Comparison of ENCODE assay signal across 8 cellular contexts in the genomic region with DNA sequence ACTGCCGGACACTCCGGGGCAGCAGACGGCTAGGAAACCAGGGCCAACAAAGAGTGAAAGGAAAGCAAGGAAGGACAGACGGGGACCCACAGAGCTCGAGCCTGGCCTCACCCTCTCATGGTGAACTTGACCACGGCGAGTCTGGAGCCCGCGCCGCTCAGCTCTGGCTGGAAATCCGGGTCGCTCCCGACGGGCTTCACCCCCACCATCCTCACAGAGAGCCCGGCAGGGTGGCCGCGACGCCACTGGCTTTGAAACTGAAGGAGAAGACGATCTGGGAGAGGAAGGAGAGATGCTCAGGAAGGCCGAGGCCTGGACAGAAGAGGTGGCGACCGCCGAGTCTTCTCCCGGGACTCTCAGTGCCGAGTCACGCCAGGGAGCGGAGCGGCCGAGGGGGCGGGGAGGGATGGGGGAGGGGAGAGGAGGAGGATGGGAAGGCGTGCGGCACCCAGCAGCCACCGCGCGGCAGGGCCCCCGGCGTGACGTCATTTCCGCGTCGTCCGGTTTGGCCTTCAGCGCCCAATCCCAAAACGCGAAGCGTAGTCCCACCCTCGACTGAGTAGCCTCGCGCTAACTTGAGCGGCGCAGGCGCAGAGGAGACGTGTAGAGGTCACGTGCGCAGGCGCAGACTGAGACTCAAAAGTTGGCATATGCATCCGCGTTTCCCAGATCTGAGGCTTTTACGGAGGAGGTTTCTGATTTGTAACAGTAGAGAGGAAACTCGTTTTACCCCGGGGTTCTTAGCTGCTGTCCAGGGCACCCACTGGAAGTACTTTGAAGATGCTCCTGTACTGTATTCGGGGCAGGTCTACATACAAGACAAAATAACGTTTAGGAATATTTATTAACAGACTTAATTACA. TPM values are rescaled to one million over a fixed set of nuclear protein-coding genes. Genes with fewer than 3 reads are reported as not detected.
DNase-seq lines count a peak whose midpoint lies in the region; ATAC-seq and TF ChIP-seq lines count a peak whose summit lies in the region.

TXNL1 (minus strand) TSS at position 361 of the 862 bp plus-strand sequence; CDS start at position 209, 152 bp downstream.

- peak within 1 kb of the TSS; percentile 89 to 99 (median 98) for H3K27ac Mint-ChIP-seq in CD4-positive, alpha-beta memory T cell

- no peak for TF ChIP-seq CTCF in lower lobe of right lung (IDR thresholded peaks at IDR 0.05)

- H3K27ac ChIP-seq in CD4-positive, alpha-beta memory T cell (ENCODE audit: low read depth, low read length), result peak within 1 kb of the TSS; percentile 80
- peak within 1 kb of the TSS; percentile 95 for H3K27ac ChIP-seq in lower lobe of right lung

- peak; percentile 92 for ATAC-seq in GM19467 (IDR thresholded peaks at IDR 0.05; ENCODE audit: unreplicated experiment)
- ATAC-seq in lower lobe of right lung, result peak; percentile 99 to 100

- POLR2A ChIA-PET in CD4-positive, alpha-beta memory T cell (lab: Charles Lee; ENCODE audit: partially characterized antibody), result interaction anchor here (1.1 to 3.0 kb wide), 5 partner anchors 8 to 42 kb away, joined by 3 to 47 read pairs (median 6); partner anchors contain the start of gene WDR7

- H3K4me3 Mint-ChIP-seq in CD4-positive, alpha-beta memory T cell, result peak within 1 kb of the TSS; percentile 95 to 100 (median 99)

- H3K4me3 ChIP-seq in CD4-positive, alpha-beta memory T cell (ENCODE audit: low read length in 2 of 2), result peak within 1 kb of the TSS; percentile 64 to 93
- peak within 1 kb of the TSS; percentile 94 for H3K4me3 ChIP-seq in lower lobe of right lung

- H3K36me3 ChIP-seq in CD4-positive, alpha-beta memory T cell (ENCODE audit: insufficient read depth, low read length), result no peaks in the 10 kb centered on the region
- H3K36me3 ChIP-seq in lower lobe of right lung, result no peaks in the 10 kb centered on the region

- H3K36me3 Mint-ChIP-seq in CD4-positive, alpha-beta memory T cell, result peaks cover 0 to 25% of the 10 kb centered on the region in 2 donors

- H3K27me3 ChIP-seq in CD4-positive, alpha-beta memory T cell (ENCODE audit: insufficient read depth, low read length), result no peaks in the 10 kb centered on the region
- H3K27me3 ChIP-seq in lower lobe of right lung (ENCODE audit: low read depth), result no peaks in the 10 kb centered on the region

- H3K9me3 Mint-ChIP-seq in CD4-positive, alpha-beta memory T cell, result no peaks in the 10 kb centered on the region

- intact Hi-C loops in CD4-positive, alpha-beta memory T cell (cut with micrococcal nuclease), result loop anchor here (1.0 to 5.0 kb wide), 4 partner anchors 13 to 992 kb away; partner anchors contain the start of genes NARS1 and WDR7
- intact Hi-C loops in lower lobe of right lung (cut with DNase I), result no loop called here

- CTCF ChIA-PET in CD4-positive, alpha-beta memory T cell (lab: Charles Lee; ENCODE audit: partially characterized antibody), result interaction anchor here (1.0 to 2.5 kb wide), 6 partner anchors 9 to 73 kb away, joined by 3 to 21 read pairs (median 5); partner anchors contain the start of gene WDR7

- no peaks in the 10 kb centered on the region for H3K27me3 Mint-ChIP-seq in CD4-positive, alpha-beta memory T cell

- DNase-seq in CD4-positive, alpha-beta memory T cell, result peak; percentile 97 to 99 (median 98)
- DNase-seq in HS-27A (ENCODE audit: low read depth) (peak; percentile 91), NK-92 (lab: John Stamatoyannopoulos, UW; ENCODE audit: unreplicated experiment) (peak; percentile 84), lower lobe of right lung (peak; percentile 99)
- peak; percentile 99 for DNase-seq in activated CD8-positive, alpha-beta memory T cell treated with anti-CD3 and anti-CD28 coated beads for 1 hour (ENCODE audit: extremely low read depth in 1 of 2, low read depth in 1 of 2)
- DNase-seq in effector CD4-positive, alpha-beta T cell, result peak; percentile 99
- DNase-seq in stimulated activated CD4-positive, alpha-beta T cell treated with anti-CD3 and anti-CD28 coated beads, TNF-alpha, amount 100 ng/mL, for 24 hours (ENCODE audit: low read depth in 3 of 3), result peak; percentile 99 to 100 (median 100)

- H3K4me1 ChIP-seq in CD4-positive, alpha-beta memory T cell (ENCODE audit: insufficient read depth, low read length), result peaks cover 42% of the 10 kb centered on the region
- peaks cover 39% of the 10 kb centered on the region for H3K4me1 ChIP-seq in lower lobe of right lung

- no peaks in the 10 kb centered on the region for H3K9me3 ChIP-seq in CD4-positive, alpha-beta memory T cell (ENCODE audit: control insufficient read depth in 1 of 2, low read length in 2 of 2)
- H3K9me3 ChIP-seq in lower lobe of right lung, result no peaks in the 10 kb centered on the region

- H3K4me1 Mint-ChIP-seq in CD4-positive, alpha-beta memory T cell, result peaks cover 37 to 53% (median 45%) of the 10 kb centered on the region in 4 donors

RNA-seq across cellular contexts. Expression of gene TXNL1, which starts in this region (rescaled TPM):
- total RNA-seq in CD4-positive, alpha-beta memory T cell, result 10 to 100 TPM; 41.4 to 42.3 TPM
- 10 to 100 TPM; 41.1 to 52.9 TPM for polyA plus RNA-seq in CD4-positive, alpha-beta memory T cell
- total RNA-seq in lower lobe of right lung, result 53.0 TPM

Comparison
In these comparisons a context has a peak if more than half of its experiments do, and no peak if none do; other contexts are left out.
1. Peak in every context shown above with its lines: DNase-seq, ATAC-seq, H3K4me3 ChIP-seq and H3K27ac ChIP-seq.